ENCODE assay signal across 12 cellular contexts in the genomic region with DNA sequence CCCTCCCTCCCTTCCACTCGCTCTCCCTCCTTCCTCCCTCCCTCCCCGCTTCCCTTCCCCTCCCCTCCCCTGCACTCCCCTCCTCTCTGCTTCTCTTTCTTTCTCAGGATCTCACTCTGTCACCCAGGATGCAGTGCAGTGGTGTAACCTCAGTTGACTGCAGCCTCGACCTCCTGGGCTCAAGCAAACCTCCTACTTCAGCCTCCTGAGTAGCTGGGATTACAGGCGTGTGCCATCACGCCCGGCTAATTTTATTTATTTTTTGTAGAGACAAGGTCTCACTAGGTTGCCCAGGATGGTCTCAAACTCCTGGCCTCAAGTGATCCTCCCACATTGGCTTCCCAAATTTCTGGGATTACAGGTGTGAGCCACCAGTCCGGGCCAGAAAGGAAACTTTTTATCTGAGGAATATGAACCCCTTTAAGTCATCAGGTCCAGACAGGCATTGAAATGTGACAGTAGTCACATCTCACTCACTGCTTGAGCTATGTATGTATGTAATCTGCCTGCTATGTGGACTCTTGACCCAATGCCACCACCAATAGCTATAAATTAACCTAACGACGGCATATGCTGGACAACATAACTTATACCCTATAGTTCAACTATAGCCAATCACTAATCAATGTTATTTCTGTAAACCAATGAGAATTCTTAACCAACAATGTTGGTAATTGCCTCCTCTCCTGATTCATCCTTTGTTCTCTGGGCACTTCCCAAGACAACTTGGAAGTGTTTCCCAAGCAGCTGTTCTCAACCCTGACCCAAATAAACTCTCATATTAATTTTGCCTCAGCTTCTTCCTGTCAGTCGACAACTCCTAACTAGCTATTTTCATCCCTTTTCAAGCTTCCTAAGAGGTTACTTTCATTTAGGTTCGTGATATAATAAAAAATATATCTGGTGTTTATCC. TPM values are rescaled to one million over a fixed set of nuclear protein-coding genes. Genes with fewer than 3 reads are reported as not detected.
DNase-seq lines count a peak whose midpoint lies in the region; ATAC-seq and TF ChIP-seq lines count a peak whose summit lies in the region.
"Had no signal": no experiment of that assay in that cellular context is flagged by ENCODE, and none has a peak within 500 bp of the region (broad histone marks: within the 10 kb centered on the region; RNA-seq: fewer than 3 reads in every experiment).

No MANE protein-coding gene starts in this region.

- H3K9me3 Mint-ChIP-seq in endodermal cell, result peaks cover 28% of the 10 kb centered on the region
- H3K9me3 Mint-ChIP-seq: neural progenitor cell had no signal

- DNase-seq in HT-29 (ENCODE audit: low spot score) (peak; percentile 60), endodermal cell (peak; percentile 45), Kasumi-1 (lab: John Stamatoyannopoulos, UW) (no peak)
- DNase-seq: brain microvascular endothelial cell, NCI-H1436, testis had no signal

- peaks cover 23% of the 10 kb centered on the region for H3K4me1 Mint-ChIP-seq in endodermal cell

- TF ChIP-seq CTCF in endodermal cell (conservative IDR thresholded peaks at IDR 0.05), result no peak

- H3K36me3 ChIP-seq in ACC112 (ENCODE audit: insufficient read depth, low read length) (no peaks in the 10 kb centered on the region), endodermal cell (ENCODE audit: control insufficient read depth, insufficient read depth, low read length) (no peaks in the 10 kb centered on the region), mesodermal cell (ENCODE audit: control insufficient read depth, insufficient read depth, low read length) (no peaks in the 10 kb centered on the region)
- H3K36me3 ChIP-seq: brain microvascular endothelial cell, neural progenitor cell had no signal

- H3K36me3 Mint-ChIP-seq in endodermal cell (ENCODE audit: low read depth), result peaks cover 14% of the 10 kb centered on the region
- H3K36me3 Mint-ChIP-seq: neural progenitor cell had no signal

- peak overlapping the region; percentile 27 for H3K4me3 ChIP-seq in ACC112 (ENCODE audit: low read depth, low read length)
- H3K4me3 ChIP-seq in endodermal cell (ENCODE audit: low read length), result no peak overlapping the region
- H3K4me3 ChIP-seq in mesodermal cell (ENCODE audit: extremely low read depth, insufficient read depth, low read length, poor library complexity, severe bottlenecking), result no peak overlapping the region
- H3K4me3 ChIP-seq: neural progenitor cell, testis had no signal

- H3K79me2 ChIP-seq in ACC112 (ENCODE audit: control insufficient read depth, insufficient read depth, low read length, unreplicated experiment), result no peaks in the 10 kb centered on the region

- H3K9me3 ChIP-seq in endodermal cell (ENCODE audit: control insufficient read depth, low read length), result peaks cover 26% of the 10 kb centered on the region
- H3K9me3 ChIP-seq in mesodermal cell (ENCODE audit: control insufficient read depth, low read length), result no peaks in the 10 kb centered on the region
- H3K9me3 ChIP-seq: testis had no signal

- H3K4me1 ChIP-seq in ACC112 (ENCODE audit: control insufficient read depth, insufficient read depth, low read length, unreplicated experiment) (peaks cover 14% of the 10 kb centered on the region), endodermal cell (ENCODE audit: control insufficient read depth, insufficient read depth, low read length) (no peaks in the 10 kb centered on the region), mesodermal cell (ENCODE audit: control insufficient read depth, insufficient read depth, low read length, poor library complexity, severe bottlenecking) (peaks cover 16% of the 10 kb centered on the region)

- H2AFZ ChIP-seq in ACC112 (ENCODE audit: low read length, unreplicated experiment), result peak overlapping the region; percentile 28

- ATAC-seq in HG02884 (IDR thresholded peaks at IDR 0.05; ENCODE audit: unreplicated experiment), result no peak
- no peak for ATAC-seq in HG02970 (IDR thresholded peaks at IDR 0.05; ENCODE audit: low FRiP score, unreplicated experiment)
- ATAC-seq in HG03025 (IDR thresholded peaks at IDR 0.05; ENCODE audit: low FRiP score, unreplicated experiment), result no peak

- no peaks in the 10 kb centered on the region for H3K27me3 Mint-ChIP-seq in endodermal cell (ENCODE audit: insufficient read depth)

- H3K27ac ChIP-seq in ACC112 (ENCODE audit: low read depth, low read length) (peak overlapping the region; percentile 56; the same call in 1 of the 2 replicates), endodermal cell (ENCODE audit: low read depth, low read length) (no peak overlapping the region), mesodermal cell (ENCODE audit: low read depth, low read length, severe bottlenecking) (peak overlapping the region; percentile 51)
- H3K27ac ChIP-seq: brain microvascular endothelial cell, neural progenitor cell had no signal

- H3K27me3 ChIP-seq in ACC112 (ENCODE audit: insufficient read depth, low read length), result no peaks in the 10 kb centered on the region
- H3K27me3 ChIP-seq in endodermal cell (ENCODE audit: control insufficient read depth, insufficient read depth, low read length, poor library complexity, severe bottlenecking), result no peaks in the 10 kb centered on the region
- H3K27me3 ChIP-seq: brain microvascular endothelial cell, neural progenitor cell, testis had no signal

- H3K4me3 Mint-ChIP-seq in endodermal cell, result no peak overlapping the region

- peak overlapping the region; percentile 77 for H3K27ac Mint-ChIP-seq in endodermal cell
- H3K27ac Mint-ChIP-seq: neural progenitor cell had no signal

- H3K9ac ChIP-seq in endodermal cell (ENCODE audit: extremely low read depth, low read length, poor library complexity, severe bottlenecking), result no peak overlapping the region
- H3K9ac ChIP-seq: neural progenitor cell had no signal

- WGBS in endodermal cell (ENCODE audit: insufficient coverage in 1 of 2, insufficient read length in 1 of 2), 2 experiments, result 68 to 77% methylated on average over 7 to 11 of the region's 11 CpGs
- 72 to 82% methylated on average over 7 to 8 of the region's 11 CpGs for WGBS in mesodermal cell (ENCODE audit: insufficient coverage in 2 of 2), 2 experiments

RNA-seq across cellular contexts. Expression of a gene that starts 23.9 kb away (rescaled TPM):
- 75.5 and 93.2 TPM in 2 replicates for total RNA-seq in HT-29 (2014; rRNA removed; shearing (Covaris generic))
- 10 to 100 TPM; 30.6 to 38.5 TPM for total RNA-seq in endodermal cell
- 14.1 TPM for polyA plus RNA-seq in endodermal cell (2013, experiment 1 of 2)
- polyA plus RNA-seq in endodermal cell (2013, experiment 2 of 2), result 18.4 TPM
- 26.2 TPM for polyA plus RNA-seq in mesodermal cell (2013, experiment 1 of 2)
- 29.6 TPM for polyA plus RNA-seq in mesodermal cell (2013, experiment 2 of 2)

RNA-seq across cellular contexts. Expression of a gene that starts 37.6 kb away (rescaled TPM):
- total RNA-seq in HT-29 (2014; rRNA removed; shearing (Covaris generic)), result 2.0 and 2.9 TPM in 2 replicates
- total RNA-seq in endodermal cell, result 100 to 1,000 TPM; 192 to 390 TPM
- polyA plus RNA-seq in endodermal cell (2013, experiment 1 of 2), result 39.8 TPM
- polyA plus RNA-seq in endodermal cell (2013, experiment 2 of 2), result 48.5 TPM
- 66.1 TPM for polyA plus RNA-seq in mesodermal cell (2013, experiment 1 of 2)
- 65.9 TPM for polyA plus RNA-seq in mesodermal cell (2013, experiment 2 of 2)

Comparison
In these comparisons a context has a peak if more than half of its experiments do, and no peak if none do; other contexts are left out.
1. DNase-seq: peak in HT-29 (single experiment) and endodermal cell (single experiment); none in Kasumi-1 (0 of 2).
2. RNA of a gene that starts 37.6 kb away (total RNA-seq): 192 to 390 TPM in endodermal cell; 2.0 to 2.9 TPM in HT-29; every median in the first group is over 10 times any median in the second.